ENCODE assay signal across 37 cellular contexts in the genomic region with DNA sequence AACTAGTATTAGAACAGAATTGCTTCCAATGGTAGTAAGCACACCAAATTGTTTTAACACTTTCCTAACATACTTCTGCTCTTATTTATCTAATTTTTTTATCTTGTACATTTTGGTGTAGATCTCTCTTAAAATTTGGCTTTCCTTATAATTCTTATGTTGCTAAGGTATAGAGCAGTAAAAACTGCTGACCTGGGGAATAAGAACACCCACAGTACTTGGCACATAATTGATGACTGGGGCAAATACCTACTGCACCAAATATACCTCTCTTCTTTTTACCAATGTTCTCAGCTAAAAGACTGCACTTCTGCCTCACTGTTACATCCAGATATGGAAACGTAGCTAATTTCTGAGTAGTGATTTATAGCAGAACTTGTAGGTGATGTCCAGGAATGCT.
"Had no signal": no experiment of that assay in that cellular context is flagged by ENCODE, and none has a peak within 500 bp of the region (broad histone marks: within the 10 kb centered on the region; RNA-seq: fewer than 3 reads in every experiment).

No MANE protein-coding gene starts in this region.

- H3K4me1 ChIP-seq: adrenal gland, body of pancreas, breast epithelium had no signal

- H3K9me3 ChIP-seq: adrenal gland, body of pancreas, breast epithelium had no signal

- H3K36me3 Mint-ChIP-seq: activated CD4-positive, alpha-beta memory T cell treated with anti-CD3 and anti-CD28 coated beads for 36 hours; activated naive CD8-positive, alpha-beta T cell treated with anti-CD3 and anti-CD28 coated beads for 36 hours had no signal

- H3K27ac Mint-ChIP-seq: activated B cell treated with CpG ODN at 0.5 μM for 24 hours; activated CD4-positive, alpha-beta memory T cell treated with anti-CD3 and anti-CD28 coated beads for 36 hours; activated CD4-positive, alpha-beta T cell treated with anti-CD3 and anti-CD28 coated beads, Interleukin-2, amount 10 ng/mL, durations not matched to agents 24 days and 14 days; activated CD8-positive, alpha-beta T cell treated with anti-CD3 and anti-CD28 coated beads for 36 hours; activated naive CD4-positive, alpha-beta T cell treated with anti-CD3 and anti-CD28 coated beads for 36 hours; activated naive CD4-positive, alpha-beta T cell treated with anti-CD3 and anti-CD28 coated beads, Interleukin-2, amount 50 U/mL, for 72 hours; activated naive CD8-positive, alpha-beta T cell treated with anti-CD3 and anti-CD28 coated beads for 36 hours; activated T-cell treated with anti-CD3 and anti-CD28 coated beads, Interleukin-2, amount 50 U/mL, for 72 hours; activated T-helper 1 cell treated with anti-CD3 and anti-CD28 coated beads, Interleukin-12 subunit alpha, Interleukin-12 subunit beta, Interleukin-2, Interleukin-4 antibody, amounts not matched to agents 30 ng/mL and 10 ng/mL and 1 ng/mL, durations not matched to agents 14 hours and 24 hours and 36 hours; activated T-helper 17 cell treated with anti-CD3 and anti-CD28 coated beads, Interleukin-2, amount 50 U/mL, for 72 hours; T-helper 1 cell treated with Interleukin-12 subunit alpha and Interleukin-12 subunit beta and Interleukin-4 antibody, amounts not matched to agents 30 μg/mL and 1 μg/mL, for 36 hours; T-helper 2 cell treated with Interferon-gamma antibody and Interleukin-4, amounts not matched to agents 5 μg/mL and 100 μg/mL, for 36 hours had no signal

- H3K27me3 Mint-ChIP-seq: activated B cell treated with CpG ODN at 0.5 μM for 24 hours; activated CD4-positive, alpha-beta memory T cell treated with anti-CD3 and anti-CD28 coated beads for 36 hours; activated CD4-positive, alpha-beta T cell treated with anti-CD3 and anti-CD28 coated beads, Interleukin-2, amount 10 ng/mL, durations not matched to agents 24 days and 14 days; activated CD8-positive, alpha-beta T cell treated with anti-CD3 and anti-CD28 coated beads for 36 hours; activated naive CD8-positive, alpha-beta T cell treated with anti-CD3 and anti-CD28 coated beads for 36 hours; activated T-helper 17 cell treated with anti-CD3 and anti-CD28 coated beads, Interleukin-2, amount 50 U/mL, for 72 hours had no signal

- ATAC-seq: activated CD8-positive, alpha-beta T cell treated with anti-CD3 and anti-CD28 coated beads for 36 hours; activated naive CD4-positive, alpha-beta T cell treated with anti-CD3 and anti-CD28 coated beads, Interleukin-2, amount 50 U/mL, for 72 hours; activated T-cell treated with anti-CD3 and anti-CD28 coated beads, Interleukin-2, amount 50 U/mL, for 4 hours; activated T-cell treated with anti-CD3 and anti-CD28 coated beads, Interleukin-2, amount 50 U/mL, for 72 hours; activated T-helper 17 cell treated with anti-CD3 and anti-CD28 coated beads, Interleukin-2, amount 50 U/mL, for 72 hours; body of pancreas had no signal

- H3K4me1 Mint-ChIP-seq: activated B cell treated with CpG ODN at 0.5 μM for 24 hours; activated CD4-positive, alpha-beta T cell treated with anti-CD3 and anti-CD28 coated beads, Interleukin-2, amount 10 ng/mL, durations not matched to agents 24 days and 14 days; activated naive CD8-positive, alpha-beta T cell treated with anti-CD3 and anti-CD28 coated beads for 36 hours; activated T-helper 17 cell treated with anti-CD3 and anti-CD28 coated beads, Interleukin-2, amount 50 U/mL, for 72 hours had no signal

- H3K4me3 Mint-ChIP-seq: activated B cell treated with CpG ODN at 0.5 μM for 24 hours; activated CD4-positive, alpha-beta memory T cell treated with anti-CD3 and anti-CD28 coated beads for 36 hours; activated CD4-positive, alpha-beta T cell treated with anti-CD3 and anti-CD28 coated beads, Interleukin-2, amount 10 ng/mL, durations not matched to agents 24 days and 14 days; activated CD8-positive, alpha-beta T cell treated with anti-CD3 and anti-CD28 coated beads for 36 hours; activated naive CD4-positive, alpha-beta T cell treated with anti-CD3 and anti-CD28 coated beads for 36 hours; activated naive CD8-positive, alpha-beta T cell treated with anti-CD3 and anti-CD28 coated beads for 36 hours; activated T-cell treated with anti-CD3 and anti-CD28 coated beads, Interleukin-2, amount 50 U/mL, for 4 hours; activated T-cell treated with anti-CD3 and anti-CD28 coated beads, Interleukin-2, amount 50 U/mL, for 72 hours; activated T-helper 1 cell treated with anti-CD3 and anti-CD28 coated beads, Interleukin-12 subunit alpha, Interleukin-12 subunit beta, Interleukin-2, Interleukin-4 antibody, amounts not matched to agents 30 ng/mL and 10 ng/mL and 1 ng/mL, durations not matched to agents 14 hours and 24 hours and 36 hours; activated T-helper 17 cell treated with anti-CD3 and anti-CD28 coated beads, Interleukin-2, amount 50 U/mL, for 72 hours; T-helper 1 cell treated with Interleukin-12 subunit alpha and Interleukin-12 subunit beta and Interleukin-4 antibody, amounts not matched to agents 30 μg/mL and 1 μg/mL, for 36 hours; T-helper 2 cell treated with Interferon-gamma antibody and Interleukin-4, amounts not matched to agents 5 μg/mL and 100 μg/mL, for 36 hours had no signal

- H3K9me3 Mint-ChIP-seq: activated CD4-positive, alpha-beta T cell treated with anti-CD3 and anti-CD28 coated beads, Interleukin-2, amount 10 ng/mL, durations not matched to agents 24 days and 14 days had no signal

- FAIRE-seq: astrocyte, TTC549 had no signal

- DNase-seq: activated B cell treated with CpG ODN at 0.5 μM for 24 hours; activated CD4-positive, alpha-beta memory T cell treated with anti-CD3 and anti-CD28 coated beads for 36 hours; activated CD4-positive, alpha-beta T cell treated with anti-CD3 and anti-CD28 coated beads for 4 hours; activated CD4-positive, alpha-beta T cell treated with anti-CD3 and anti-CD28 coated beads, Interleukin-2, amount 10 ng/mL, durations not matched to agents 24 days and 14 days; activated CD4-positive, alpha-beta T cell treated with anti-CD3 and anti-CD28 coated beads, Interleukin-2, amount 50 U/mL, for 1 hour; activated CD4-positive, alpha-beta T cell treated with anti-CD3 and anti-CD28 coated beads, Interleukin-2, amount 50 U/mL, for 4 hours; activated CD4-positive, CD25-positive, alpha-beta regulatory T cell treated with anti-CD3 and anti-CD28 coated beads, Interleukin-2, amount 50 U/mL, for 72 hours; activated CD8-positive, alpha-beta memory T cell treated with anti-CD3 and anti-CD28 coated beads, Interleukin-2, amount 50 U/mL, for 4 hours; activated CD8-positive, alpha-beta T cell treated with anti-CD3 and anti-CD28 coated beads for 36 hours; activated effector memory CD4-positive, alpha-beta T cell treated with anti-CD3 and anti-CD28 coated beads, Interleukin-2, amount 50 U/mL, for 16 hours; activated gamma-delta T cell treated with Interleukin-2 at 50 U/mL for 16 hours; activated naive CD4-positive, alpha-beta T cell; activated naive CD4-positive, alpha-beta T cell treated with anti-CD3 and anti-CD28 coated beads for 36 hours; activated naive CD4-positive, alpha-beta T cell treated with anti-CD3 and anti-CD28 coated beads, Interleukin-2, amount 50 U/mL, for 16 hours; activated naive CD8-positive, alpha-beta T cell treated with anti-CD3 and anti-CD28 coated beads for 36 hours; activated T-cell treated with anti-CD3 and anti-CD28 coated beads for 4 hours; activated T-cell treated with anti-CD3 and anti-CD28 coated beads, Interleukin-2, amount 50 U/mL, for 1 hour; activated T-cell treated with anti-CD3 and anti-CD28 coated beads, Interleukin-2, amount 50 U/mL, for 4 hours; activated T-cell treated with anti-CD3 and anti-CD28 coated beads, Interleukin-2, amount 50 U/mL, for 72 hours; adrenal gland; amniotic stem cell; aorta; body of pancreas; brain microvascular endothelial cell; central memory CD4-positive, alpha-beta T cell; T-helper 1 cell; T-helper 2 cell; T-helper 9 cell had no signal

- H3K27me3 ChIP-seq: adrenal gland, body of pancreas, brain microvascular endothelial cell, breast epithelium had no signal

- H3K27ac ChIP-seq: adrenal gland, body of pancreas, brain microvascular endothelial cell, breast epithelium, VCaP had no signal

- H3K4me3 ChIP-seq: adrenal gland, body of pancreas, breast epithelium had no signal

- H3K36me3 ChIP-seq: adrenal gland, brain microvascular endothelial cell, breast epithelium had no signal
